27 cellular contexts compared by ENCODE assay signal in genomic region chr2:218319813-218320360, GRCh38. TPM values are rescaled to one million over a fixed set of nuclear protein-coding genes. Genes with fewer than 3 reads are reported as not detected.
A peak's percentile ranks its signal among the peaks of the same experiment; 100 is the strongest.
DNase-seq lines count a peak whose midpoint lies in the region; ATAC-seq and TF ChIP-seq lines count a peak whose summit lies in the region.
"Had no signal": no experiment of that assay in that cellular context is flagged by ENCODE, and none has a peak within 500 bp of the region (broad histone marks: within the 10 kb centered on the region; RNA-seq: fewer than 3 reads in every experiment).

No MANE protein-coding gene starts in this region.

- H3K4me1 ChIP-seq in IMR-90 (ENCODE audit: control insufficient read depth, insufficient read depth, low read length) (peaks cover 15% of the 10 kb centered on the region), mesendoderm (ENCODE audit: control insufficient read depth, low read depth, low read length) (peaks cover 11% of the 10 kb centered on the region)
- H3K4me1 ChIP-seq in naive thymus-derived CD4-positive, alpha-beta T cell (ENCODE audit: control insufficient read depth in 2 of 2, insufficient read depth in 2 of 2, low read length in 2 of 2): peaks cover 29 to 52% of the 10 kb centered on the region in 2 donors

- H3K27me3 ChIP-seq in IMR-90 (ENCODE audit: control insufficient read depth, insufficient read depth, low read length) (no peaks in the 10 kb centered on the region), mesendoderm (ENCODE audit: insufficient read depth, low read length, poor library complexity) (no peaks in the 10 kb centered on the region)
- H3K27me3 ChIP-seq in naive thymus-derived CD4-positive, alpha-beta T cell (ENCODE audit: control insufficient read depth in 2 of 2, insufficient read depth in 2 of 2, low read length in 2 of 2): no peaks in the 10 kb centered on the region
- H3K27me3 ChIP-seq: esophagus squamous epithelium, testis had no signal

- no peak overlapping the region for H4K91ac ChIP-seq in IMR-90 (ENCODE audit: insufficient read depth, low read depth, low read length)

- no peak overlapping the region for H3K4me3 ChIP-seq in IMR-90 (ENCODE audit: insufficient read depth, low read depth, low read length)
- no peak overlapping the region for H3K4me3 ChIP-seq in naive thymus-derived CD4-positive, alpha-beta T cell (ENCODE audit: low read length)
- H3K4me3 ChIP-seq in mesendoderm (ENCODE audit: low read length): no peak overlapping the region
- H3K4me3 ChIP-seq: esophagus squamous epithelium, psoas muscle, testis had no signal

- no peak overlapping the region for H3K4ac ChIP-seq in IMR-90 (ENCODE audit: low read depth, low read length)
- no peak overlapping the region for H3K4ac ChIP-seq in mesendoderm (ENCODE audit: low read depth, low read length)

- TF ChIP-seq RAD21 in IMR-90 (IDR thresholded peaks at IDR 0.05; ENCODE audit: low read length): no peak

- no peak overlapping the region for H3K18ac ChIP-seq in IMR-90 (ENCODE audit: low read depth, low read length)
- H3K18ac ChIP-seq in mesendoderm (ENCODE audit: low read length): no peak overlapping the region

- H3K9me3 Mint-ChIP-seq in naive thymus-derived CD4-positive, alpha-beta T cell: peaks cover 0 to 2% (median 0%) of the 10 kb centered on the region in 11 donors
- H3K9me3 Mint-ChIP-seq: activated naive CD4-positive, alpha-beta T cell treated with anti-CD3 and anti-CD28 coated beads, Interleukin-2, amount 50 U/mL, for 72 hours; activated T-helper 1 cell treated with anti-CD3 and anti-CD28 coated beads, Interleukin-12 subunit alpha, Interleukin-12 subunit beta, Interleukin-2, Interleukin-4 antibody, amounts not matched to agents 30 ng/mL and 10 ng/mL and 1 ng/mL, durations not matched to agents 14 hours and 24 hours and 36 hours; stimulated activated naive B cell treated with anti-CD40 and anti-IgM and Interleukin-4, amounts not matched to agents 10 μg/mL and 1 μg/mL and 100 μg/mL, for 72 hours had no signal

- H2BK120ac ChIP-seq in IMR-90 (ENCODE audit: low read depth, low read length): no peak overlapping the region
- no peak overlapping the region for H2BK120ac ChIP-seq in mesendoderm (ENCODE audit: low read depth, low read length)

- ATAC-seq in IMR-90 (ENCODE audit: low read depth) (no peak), T-helper 17 cell (no peak)
- ATAC-seq in naive thymus-derived CD4-positive, alpha-beta T cell: no peak
- ATAC-seq: activated naive CD4-positive, alpha-beta T cell treated with anti-CD3 and anti-CD28 coated beads, Interleukin-2, amount 50 U/mL, for 72 hours; left lobe of liver; psoas muscle had no signal

- dilution Hi-C loops in IMR-90 (cut with HindIII; ENCODE audit: low sequenced_read_pairs, unreplicated experiment): no loop called here

- H3K27ac ChIP-seq in IMR-90 (ENCODE audit: insufficient read depth, low read length) (no peak overlapping the region), mesendoderm (ENCODE audit: low read depth, low read length) (no peak overlapping the region)
- H3K27ac ChIP-seq in naive thymus-derived CD4-positive, alpha-beta T cell (ENCODE audit: low read depth, low read length): no peak overlapping the region
- H3K27ac ChIP-seq: esophagus squamous epithelium, psoas muscle, testis had no signal

- H3K4me3 Mint-ChIP-seq in T-helper 17 cell: peak overlapping the region; percentile 39
- peak overlapping the region in 4 of 10 donors; percentile 7 to 37 (median 26) for H3K4me3 Mint-ChIP-seq in naive thymus-derived CD4-positive, alpha-beta T cell
- H3K4me3 Mint-ChIP-seq: activated T-helper 1 cell treated with anti-CD3 and anti-CD28 coated beads, Interleukin-12 subunit alpha, Interleukin-12 subunit beta, Interleukin-2, Interleukin-4 antibody, amounts not matched to agents 30 ng/mL and 10 ng/mL and 1 ng/mL, durations not matched to agents 14 hours and 24 hours and 36 hours; stimulated activated naive B cell treated with anti-CD40 and anti-IgM and Interleukin-4, amounts not matched to agents 10 μg/mL and 1 μg/mL and 100 μg/mL, for 72 hours had no signal

- H3K9me3 ChIP-seq in IMR-90 (ENCODE audit: control insufficient read depth, insufficient read depth, low read length) (no peaks in the 10 kb centered on the region), T-helper 17 cell (ENCODE audit: control insufficient read depth, low read length, poor library complexity, severe bottlenecking) (no peaks in the 10 kb centered on the region)
- H3K9me3 ChIP-seq in naive thymus-derived CD4-positive, alpha-beta T cell (ENCODE audit: control insufficient read depth in 2 of 3, low read length in 3 of 3): no peaks in the 10 kb centered on the region
- H3K9me3 ChIP-seq: esophagus squamous epithelium, psoas muscle, testis had no signal

- no peak for TF ChIP-seq POLR2A in IMR-90 (IDR thresholded peaks at IDR 0.05; ENCODE audit: low read depth, low read length)

- peaks cover 12% of the 10 kb centered on the region for H3K9me1 ChIP-seq in IMR-90 (ENCODE audit: insufficient read depth, low read length)

- no peak overlapping the region for H3K27ac Mint-ChIP-seq in T-helper 17 cell
- peak overlapping the region in 7 of 9 donors; percentile 5 to 85 (median 71) for H3K27ac Mint-ChIP-seq in naive thymus-derived CD4-positive, alpha-beta T cell
- H3K27ac Mint-ChIP-seq: activated naive CD4-positive, alpha-beta T cell treated with anti-CD3 and anti-CD28 coated beads, Interleukin-2, amount 50 U/mL, for 72 hours; activated T-helper 1 cell treated with anti-CD3 and anti-CD28 coated beads, Interleukin-12 subunit alpha, Interleukin-12 subunit beta, Interleukin-2, Interleukin-4 antibody, amounts not matched to agents 30 ng/mL and 10 ng/mL and 1 ng/mL, durations not matched to agents 14 hours and 24 hours and 36 hours; stimulated activated naive B cell treated with anti-CD40 and anti-IgM and Interleukin-4, amounts not matched to agents 10 μg/mL and 1 μg/mL and 100 μg/mL, for 72 hours had no signal

- H3K23ac ChIP-seq in IMR-90 (ENCODE audit: low read depth, low read length): no peak overlapping the region
- H3K23ac ChIP-seq in mesendoderm (ENCODE audit: low read length): no peak overlapping the region

- H3K36me3 ChIP-seq in IMR-90 (ENCODE audit: control insufficient read depth, insufficient read depth, low read length) (no peaks in the 10 kb centered on the region), mesendoderm (ENCODE audit: control insufficient read depth, insufficient read depth, low read length) (no peaks in the 10 kb centered on the region)
- no peaks in the 10 kb centered on the region for H3K36me3 ChIP-seq in naive thymus-derived CD4-positive, alpha-beta T cell (ENCODE audit: control insufficient read depth in 2 of 3, insufficient read depth in 3 of 3, low read length in 3 of 3)
- H3K36me3 ChIP-seq: esophagus squamous epithelium had no signal

- DNase-seq in NCI-H1436 (lab: John Stamatoyannopoulos, UW) (peak; percentile 19), NCI-H1436 treated with DMSO at 0.1 percent for 48 hours (lab: John Stamatoyannopoulos, UW) (no peak), IMR-90 (no peak), T-helper 17 cell (no peak), NOMO-1 treated with DMSO at 0.1 percent for 48 hours (lab: John Stamatoyannopoulos, UW; ENCODE audit: unreplicated experiment) (no peak), mesendoderm (no peak), NCI-H82 treated with DMSO at 0.1 percent for 48 hours (lab: John Stamatoyannopoulos, UW; ENCODE audit: unreplicated experiment) (no peak)
- no peak for DNase-seq in naive thymus-derived CD4-positive, alpha-beta T cell
- DNase-seq: activated CD4-positive, alpha-beta T cell treated with anti-CD3 and anti-CD28 coated beads for 4 hours; C1 segment of cervical spinal cord; cerebellar nuclear complex; DMS53; effector CD8-positive, alpha-beta T cell; esophagus squamous epithelium; NCI-H187; psoas muscle; stimulated activated CD4-positive, alpha-beta T cell treated with anti-CD3 and anti-CD28 coated beads, Interleukin-1b, Interleukin-23, amount 100 ng/mL, for 48 hours; stimulated activated naive B cell treated with anti-CD40 and anti-IgM and Interleukin-4, amounts not matched to agents 10 μg/mL and 1 μg/mL and 100 μg/mL, for 72 hours; SW 1271; testis had no signal

- intact Hi-C loops in IMR-90 (cut with micrococcal nuclease): no loop called here
- intact Hi-C loops in naive thymus-derived CD4-positive, alpha-beta T cell (cut with micrococcal nuclease): loop anchor here in 1 of 2 donors (5.0 kb wide), 1 partner anchor 37 kb away; the partner anchor contains the start of gene CATIP

- H3K4me2 ChIP-seq in IMR-90 (ENCODE audit: low read depth, low read length) (no peak overlapping the region), mesendoderm (ENCODE audit: low read length) (no peak overlapping the region)

- CTCF ChIA-PET in IMR-90 (lab: Yijun Ruan, JAX): interaction anchor here (0.6 kb wide), 1 partner anchor 20 kb away, joined by 3 read pairs; no protein-coding TSS in a partner anchor
- CTCF ChIA-PET in naive thymus-derived CD4-positive, alpha-beta T cell (lab: Charles Lee): interaction anchor here (0.7 to 1.0 kb wide), 2 partner anchors 30 to 70 kb away, joined by 3 read pairs; no protein-coding TSS in a partner anchor

- H3K79me1 ChIP-seq in IMR-90 (ENCODE audit: low read depth in 1 of 2, low read length in 2 of 2): no peaks in the 10 kb centered on the region
- H3K79me1 ChIP-seq in mesendoderm (ENCODE audit: low read length): no peaks in the 10 kb centered on the region

- no CpG with 5 or more reads among the region's 6 CpGs for WGBS in IMR-90 (ENCODE audit: extremely low coverage in 2 of 2, insufficient read length in 1 of 2), 2 experiments
- WGBS in mesendoderm (ENCODE audit: extremely low coverage, insufficient coverage, low lambda C conversion rate): no CpG with 5 or more reads among the region's 6 CpGs

- no peak overlapping the region for H4K8ac ChIP-seq in IMR-90 (ENCODE audit: low read depth in 2 of 2, low read length in 2 of 2)
- H4K8ac ChIP-seq in mesendoderm (ENCODE audit: low read depth, low read length): no peak overlapping the region

- no peak overlapping the region for H3K14ac ChIP-seq in IMR-90 (replicated peaks; ENCODE audit: low read depth, low read length)

- H3K4me1 Mint-ChIP-seq in T-helper 17 cell: peaks cover 40% of the 10 kb centered on the region
- peaks cover 43 to 83% (median 78%) of the 10 kb centered on the region in 7 donors for H3K4me1 Mint-ChIP-seq in naive thymus-derived CD4-positive, alpha-beta T cell

- no peak overlapping the region for H2AK9ac ChIP-seq in IMR-90 (replicated peaks; ENCODE audit: low read depth, low read length, poor library complexity)

- no peaks in the 10 kb centered on the region for H3K27me3 Mint-ChIP-seq in T-helper 17 cell
- peaks cover 0 to 21% (median 0%) of the 10 kb centered on the region in 5 donors for H3K27me3 Mint-ChIP-seq in naive thymus-derived CD4-positive, alpha-beta T cell

- POLR2A ChIA-PET in IMR-90 (lab: Charles Lee; ENCODE audit: unreplicated experiment): no interaction called here
- POLR2A ChIA-PET in naive thymus-derived CD4-positive, alpha-beta T cell (lab: Charles Lee): interaction anchor here (0.6 to 1.5 kb wide), 3 partner anchors 36 to 329 kb away, joined by 3 to 6 read pairs (median 3); no protein-coding TSS in a partner anchor

- no peak overlapping the region for H3K56ac ChIP-seq in IMR-90 (ENCODE audit: extremely low read depth, insufficient read depth, low read length)
- H3K56ac ChIP-seq in mesendoderm (ENCODE audit: low read length): no peak overlapping the region

- H2AK5ac ChIP-seq in IMR-90 (ENCODE audit: low read depth, low read length): 0 out of 2 replicates have a peak overlapping the region, but pooled peaks have one; percentile 1
- no peak overlapping the region for H2AK5ac ChIP-seq in mesendoderm (ENCODE audit: low read length)

- no peak overlapping the region for H4K5ac ChIP-seq in IMR-90 (ENCODE audit: low read depth, low read length)
- no peak overlapping the region for H4K5ac ChIP-seq in mesendoderm (ENCODE audit: low read length)

- H4K20me1 ChIP-seq in IMR-90 (ENCODE audit: insufficient read depth, low read length): no peaks in the 10 kb centered on the region

- TF ChIP-seq CTCF in IMR-90 (conservative IDR thresholded peaks at IDR 0.05; ENCODE audit: low read depth, low read length): no peak

- BruUV-seq in IMR-90 (replicated peaks; lab: Mats Ljungman, UMichigan): no TSS peak

- H3K9ac ChIP-seq in IMR-90 (ENCODE audit: low read depth, low read length): no peak overlapping the region
- no peak overlapping the region for H3K9ac ChIP-seq in mesendoderm (ENCODE audit: low read length)

- H2BK15ac ChIP-seq in IMR-90 (ENCODE audit: low read depth, low read length) (no peak overlapping the region), mesendoderm (replicated peaks; ENCODE audit: low read depth) (no peak overlapping the region)

- no peaks in the 10 kb centered on the region for H3K79me2 ChIP-seq in mesendoderm (ENCODE audit: control insufficient read depth, insufficient read depth, low read length)

- H2BK20ac ChIP-seq in IMR-90 (ENCODE audit: low read depth, low read length): no peak overlapping the region

- in situ Hi-C loops in IMR-90 (cut with MboI; ENCODE audit: low sequenced_read_pairs): no loop called here

- no peak overlapping the region for H2AFZ ChIP-seq in IMR-90 (replicated peaks; ENCODE audit: low read length, poor library complexity)

- no peak overlapping the region for H2BK5ac ChIP-seq in IMR-90 (ENCODE audit: low read depth, low read length, poor library complexity, severe bottlenecking)
- no peak overlapping the region for H2BK5ac ChIP-seq in mesendoderm (ENCODE audit: low read length)

- peaks cover 2% of the 10 kb centered on the region for H3K36me3 Mint-ChIP-seq in T-helper 17 cell (ENCODE audit: low read depth)
- peaks cover 0 to 15% (median 3%) of the 10 kb centered on the region in 5 donors for H3K36me3 Mint-ChIP-seq in naive thymus-derived CD4-positive, alpha-beta T cell
- H3K36me3 Mint-ChIP-seq: activated naive CD4-positive, alpha-beta T cell treated with anti-CD3 and anti-CD28 coated beads, Interleukin-2, amount 50 U/mL, for 72 hours; stimulated activated naive B cell treated with anti-CD40 and anti-IgM and Interleukin-4, amounts not matched to agents 10 μg/mL and 1 μg/mL and 100 μg/mL, for 72 hours had no signal

RNA-seq across cellular contexts. Expression of gene TMBIM1, which starts 27.6 kb away (rescaled TPM):
- total RNA-seq in IMR-90 (2012; rRNA removed) (78.6 and 102 TPM in 2 replicates), T-helper 17 cell (100 to 1,000 TPM in 1 of 2 donors, 10 to 100 TPM in 1; 97.4 to 121 TPM)
- polyA plus RNA-seq in IMR-90 (2012; rRNA removed): 81.2 and 84.6 TPM in 2 replicates
- 29.3 and 57.5 TPM in 2 replicates for polyA plus RNA-seq in IMR-90 (2012; cell fraction: cytosol; rRNA removed)
- 45.5 and 46.8 TPM in 2 replicates for polyA plus RNA-seq in IMR-90 (2012; cell fraction: nucleus; rRNA removed; ENCODE audit: low replicate concordance)
- total RNA-seq in naive thymus-derived CD4-positive, alpha-beta T cell: 100 to 1,000 TPM in 2 of 5 experiments, 10 to 100 TPM in 3; 51.7 to 112 (median 83.8) TPM
- 100 to 1,000 TPM in 1 of 2 donors, 10 to 100 TPM in 1; 92.4 to 115 TPM for polyA plus RNA-seq in naive thymus-derived CD4-positive, alpha-beta T cell
- 20.7 TPM for polyA plus RNA-seq in mesendoderm (2013, experiment 1 of 2)
- 17.9 TPM for polyA plus RNA-seq in mesendoderm (2013, experiment 2 of 2)

RNA-seq across cellular contexts. Expression of gene CATIP, which starts 36.8 kb away (rescaled TPM):
- total RNA-seq in IMR-90 (2012; rRNA removed): not detected in 2 replicates
- polyA plus RNA-seq in IMR-90 (2012; rRNA removed): not detected in 2 replicates
- not detected in 2 replicates for polyA plus RNA-seq in IMR-90 (2012; cell fraction: cytosol; rRNA removed)
- not detected in 2 replicates for polyA plus RNA-seq in IMR-90 (2012; cell fraction: nucleus; rRNA removed; ENCODE audit: low replicate concordance)
- total RNA-seq in T-helper 17 cell: not detected
- under 1 TPM in 1 of 5 experiments, not detected in 4; 0.49 TPM for total RNA-seq in naive thymus-derived CD4-positive, alpha-beta T cell
- polyA plus RNA-seq in naive thymus-derived CD4-positive, alpha-beta T cell: not detected
- not detected for polyA plus RNA-seq in mesendoderm (2013, experiment 1 of 2)
- not detected for polyA plus RNA-seq in mesendoderm (2013, experiment 2 of 2)
- total RNA-seq: activated naive CD4-positive, alpha-beta T cell treated with anti-CD3 and anti-CD28 coated beads, Interleukin-2, amount 50 U/mL, for 72 hours; activated T-helper 1 cell treated with anti-CD3 and anti-CD28 coated beads, Interleukin-12 subunit alpha, Interleukin-12 subunit beta, Interleukin-2, Interleukin-4 antibody, amounts not matched to agents 30 ng/mL and 10 ng/mL and 1 ng/mL, durations not matched to agents 14 hours and 24 hours and 36 hours; esophagus squamous epithelium; H4; left lobe of liver; LHCN-M2; mononuclear cell; psoas muscle; skeletal muscle tissue had no signal
- polyA plus RNA-seq: psoas muscle had no signal

RNA-seq across cellular contexts. Expression of gene PNKD, which starts 49.6 kb away (rescaled TPM):
- total RNA-seq in IMR-90 (2012; rRNA removed) (19.2 and 22.2 TPM in 2 replicates), T-helper 17 cell (10 to 100 TPM; 21.1 to 31.2 TPM)
- 68.5 and 70.1 TPM in 2 replicates for polyA plus RNA-seq in IMR-90 (2012; rRNA removed)
- 86.1 and 87.9 TPM in 2 replicates for polyA plus RNA-seq in IMR-90 (2012; cell fraction: cytosol; rRNA removed)
- 29.9 and 38.4 TPM in 2 replicates for polyA plus RNA-seq in IMR-90 (2012; cell fraction: nucleus; rRNA removed; ENCODE audit: low replicate concordance)
- total RNA-seq in naive thymus-derived CD4-positive, alpha-beta T cell: 10 to 100 TPM; 18.5 to 38.4 (median 25.2) TPM
- polyA plus RNA-seq in naive thymus-derived CD4-positive, alpha-beta T cell: 100 to 1,000 TPM in 1 of 2 donors, 10 to 100 TPM in 1; 92.2 to 108 TPM
- polyA plus RNA-seq in mesendoderm (2013, experiment 1 of 2): 36.7 TPM
- 36.3 TPM for polyA plus RNA-seq in mesendoderm (2013, experiment 2 of 2)

RNA-seq across cellular contexts. Expression of gene AAMP, which starts 50.0 kb away (rescaled TPM):
- 112 and 118 TPM in 2 replicates for total RNA-seq in IMR-90 (2012; rRNA removed)
- 104 and 108 TPM in 2 replicates for polyA plus RNA-seq in IMR-90 (2012; rRNA removed)
- polyA plus RNA-seq in IMR-90 (2012; cell fraction: cytosol; rRNA removed): 132 and 175 TPM in 2 replicates
- polyA plus RNA-seq in IMR-90 (2012; cell fraction: nucleus; rRNA removed; ENCODE audit: low replicate concordance): 140 and 213 TPM in 2 replicates
- total RNA-seq in T-helper 17 cell: 10 to 100 TPM; 46.8 to 47.0 TPM
- 10 to 100 TPM; 54.1 to 67.0 (median 61.2) TPM for total RNA-seq in naive thymus-derived CD4-positive, alpha-beta T cell
- polyA plus RNA-seq in naive thymus-derived CD4-positive, alpha-beta T cell: 100 to 1,000 TPM in 1 of 2 donors, 10 to 100 TPM in 1; 98.6 to 108 TPM
- polyA plus RNA-seq in mesendoderm (2013, experiment 1 of 2): 63.9 TPM
- polyA plus RNA-seq in mesendoderm (2013, experiment 2 of 2): 62.4 TPM

RNA-seq across cellular contexts. Expression of gene GPBAR1, which starts 59.1 kb away (rescaled TPM):
- under 0.01 TPM in 1 of 2 replicates, not detected in the other for total RNA-seq in IMR-90 (2012; rRNA removed)
- 0.13 and 0.21 TPM in 2 replicates for polyA plus RNA-seq in IMR-90 (2012; rRNA removed)
- 0.05 and 0.13 TPM in 2 replicates for polyA plus RNA-seq in IMR-90 (2012; cell fraction: cytosol; rRNA removed)
- 0.56 and 2.4 TPM in 2 replicates for polyA plus RNA-seq in IMR-90 (2012; cell fraction: nucleus; rRNA removed; ENCODE audit: low replicate concordance)
- total RNA-seq in T-helper 17 cell: 1 to 10 TPM; 1.5 to 2.7 TPM
- total RNA-seq in naive thymus-derived CD4-positive, alpha-beta T cell: 10 to 100 TPM in 1 of 5 experiments, 1 to 10 TPM in 3, under 1 TPM in 1; 0.80 to 12.9 (median 1.9) TPM
- polyA plus RNA-seq in naive thymus-derived CD4-positive, alpha-beta T cell: under 1 TPM; 0.15 to 0.27 TPM
- 0.10 TPM for polyA plus RNA-seq in mesendoderm (2013, experiment 1 of 2)
- polyA plus RNA-seq in mesendoderm (2013, experiment 2 of 2): 0.13 TPM
